ENCODE assay signal across 12 cellular contexts in genomic region chr6:44201200-44201599, GRCh38. TPM values are rescaled to one million over a fixed set of nuclear protein-coding genes. Genes with fewer than 3 reads are reported as not detected.
DNase-seq lines count a peak whose midpoint lies in the region; ATAC-seq and TF ChIP-seq lines count a peak whose summit lies in the region.
"Had no signal": no experiment of that assay in that cellular context is flagged by ENCODE, and none has a peak within 500 bp of the region (broad histone marks: within the 10 kb centered on the region; RNA-seq: fewer than 3 reads in every experiment).

No MANE protein-coding gene starts in this region.

- ATAC-seq in RWPE2 (ENCODE audit: low read depth) (peak; percentile 63; the same call in 2 of the 3 replicates), foreskin keratinocyte (peak; percentile 60)
- ATAC-seq in stimulated activated naive B cell treated with anti-CD40 and anti-IgM and Interleukin-4, amounts not matched to agents 10 μg/mL and 1 μg/mL and 100 μg/mL, for 72 hours (replicated peaks) = no peak

- H3K27me3 ChIP-seq in RWPE2 (ENCODE audit: insufficient read depth, poor library complexity, severe bottlenecking) (no peaks in the 10 kb centered on the region), foreskin keratinocyte (no peaks in the 10 kb centered on the region)
- H3K27me3 ChIP-seq: sigmoid colon had no signal

- H3K4me1 ChIP-seq in RWPE2 (ENCODE audit: insufficient read depth, poor library complexity, severe bottlenecking) (peaks cover 20% of the 10 kb centered on the region), foreskin keratinocyte (peaks cover 23% of the 10 kb centered on the region)
- H3K4me1 ChIP-seq: sigmoid colon had no signal

- no peaks in the 10 kb centered on the region for H3K4me1 Mint-ChIP-seq in stimulated activated naive B cell treated with anti-CD40 and anti-IgM and Interleukin-4, amounts not matched to agents 10 μg/mL and 1 μg/mL and 100 μg/mL, for 72 hours
- H3K4me1 Mint-ChIP-seq: activated B cell treated with CpG ODN at 0.5 μM for 24 hours, naive B cell had no signal

- H3K9me3 ChIP-seq in RWPE2 (ENCODE audit: severe bottlenecking) = no peaks in the 10 kb centered on the region
- H3K9me3 ChIP-seq: sigmoid colon had no signal

- peaks cover 4 to 12% of the 10 kb centered on the region in 2 donors for H3K27me3 Mint-ChIP-seq in stimulated activated naive B cell treated with anti-CD40 and anti-IgM and Interleukin-4, amounts not matched to agents 10 μg/mL and 1 μg/mL and 100 μg/mL, for 72 hours

- TF ChIP-seq CTCF in RWPE2 (IDR thresholded peaks at IDR 0.05; ENCODE audit: poor library complexity, severe bottlenecking) (no peak), foreskin keratinocyte (conservative IDR thresholded peaks at IDR 0.05) (no peak)

- H3K27ac Mint-ChIP-seq in stimulated activated naive B cell treated with anti-CD40 and anti-IgM and Interleukin-4, amounts not matched to agents 10 μg/mL and 1 μg/mL and 100 μg/mL, for 72 hours = peak overlapping the region; percentile 39
- H3K27ac Mint-ChIP-seq: activated B cell treated with CpG ODN at 0.5 μM for 24 hours, naive B cell had no signal

- H3K4me3 ChIP-seq in RWPE2 (ENCODE audit: severe bottlenecking) = no peak overlapping the region
- H3K4me3 ChIP-seq: sigmoid colon had no signal

- no peaks in the 10 kb centered on the region for H3K9me3 Mint-ChIP-seq in stimulated activated naive B cell treated with anti-CD40 and anti-IgM and Interleukin-4, amounts not matched to agents 10 μg/mL and 1 μg/mL and 100 μg/mL, for 72 hours
- H3K9me3 Mint-ChIP-seq: activated B cell treated with CpG ODN at 0.5 μM for 24 hours, naive B cell had no signal

- H3K36me3 ChIP-seq in RWPE2 (ENCODE audit: low read depth) = no peaks in the 10 kb centered on the region
- H3K36me3 ChIP-seq: sigmoid colon had no signal

- no peaks in the 10 kb centered on the region for H3K36me3 Mint-ChIP-seq in stimulated activated naive B cell treated with anti-CD40 and anti-IgM and Interleukin-4, amounts not matched to agents 10 μg/mL and 1 μg/mL and 100 μg/mL, for 72 hours
- H3K36me3 Mint-ChIP-seq: naive B cell had no signal

- no peak overlapping the region for H3K4me3 Mint-ChIP-seq in stimulated activated naive B cell treated with anti-CD40 and anti-IgM and Interleukin-4, amounts not matched to agents 10 μg/mL and 1 μg/mL and 100 μg/mL, for 72 hours
- H3K4me3 Mint-ChIP-seq: activated B cell treated with CpG ODN at 0.5 μM for 24 hours, naive B cell had no signal

- H3K27ac ChIP-seq in RWPE2 (ENCODE audit: poor library complexity, severe bottlenecking) = peak overlapping the region; percentile 29
- H3K27ac ChIP-seq in foreskin keratinocyte = peak overlapping the region; percentile 42
- H3K27ac ChIP-seq: C4-2B had no signal

- DNase-seq in RWPE2 (ENCODE audit: low spot score) (no peak), foreskin keratinocyte (no peak)
- DNase-seq in stimulated activated naive B cell treated with anti-CD40 and anti-IgM and Interleukin-4, amounts not matched to agents 10 μg/mL and 1 μg/mL and 100 μg/mL, for 72 hours = no peak
- DNase-seq in activated CD8-positive, alpha-beta memory T cell treated with anti-CD3 and anti-CD28 coated beads, Interleukin-2, amount 50 U/mL, for 4 hours = no peak
- no peak for DNase-seq in stimulated activated CD8-positive, alpha-beta memory T cell treated with anti-CD3 and anti-CD28 coated beads, Interleukin-4, amount 100 ng/mL, for 48 hours
- no peak for DNase-seq in effector CD4-positive, alpha-beta T cell
- DNase-seq: activated B cell treated with CpG ODN at 0.5 μM for 24 hours; activated CD8-positive, alpha-beta memory T cell treated with anti-CD3 and anti-CD28 coated beads, Interleukin-2, amount 50 U/mL, for 48 hours; H7; naive B cell; sigmoid colon had no signal

RNA-seq across cellular contexts. Expression of gene MYMX, which starts 15.5 kb away (rescaled TPM):
- total RNA-seq in foreskin keratinocyte = not detected in 2 replicates
- polyA plus RNA-seq in foreskin keratinocyte = not detected in 2 replicates
- total RNA-seq: activated B cell treated with CpG ODN at 0.5 μM for 24 hours, sigmoid colon had no signal

RNA-seq across cellular contexts. Expression of gene SLC29A1, which starts 22.2 kb away (rescaled TPM):
- total RNA-seq in foreskin keratinocyte = 34.6 and 42.2 TPM in 2 replicates
- 42.1 and 50.9 TPM in 2 replicates for polyA plus RNA-seq in foreskin keratinocyte

RNA-seq across cellular contexts. Expression of gene CAPN11, which starts 42.6 kb away (rescaled TPM):
- total RNA-seq in foreskin keratinocyte = not detected in 2 replicates
- polyA plus RNA-seq in foreskin keratinocyte = not detected in 2 replicates
- total RNA-seq: activated B cell treated with CpG ODN at 0.5 μM for 24 hours had no signal

RNA-seq across cellular contexts. Expression of gene HSP90AB1, which starts 45.7 kb away (rescaled TPM):
- total RNA-seq in foreskin keratinocyte = 1,007 and 1,222 TPM in 2 replicates
- polyA plus RNA-seq in foreskin keratinocyte = 607 and 798 TPM in 2 replicates

RNA-seq across cellular contexts. Expression of gene SLC35B2, which starts 56.1 kb away (rescaled TPM):
- 76.7 and 77.0 TPM in 2 replicates for total RNA-seq in foreskin keratinocyte
- 72.9 and 79.6 TPM in 2 replicates for polyA plus RNA-seq in foreskin keratinocyte

Comparison
In these comparisons a context has a peak if more than half of its experiments do, and no peak if none do; other contexts are left out.
1. ATAC-seq: peak in RWPE2 (single experiment) and foreskin keratinocyte (single experiment); none in stimulated activated naive B cell treated with anti-CD40 and anti-IgM and Interleukin-4, amounts not matched to agents 10 μg/mL and 1 μg/mL and 100 μg/mL, for 72 hours (0 of 2).